Comparison of ENCODE assay signal across 8 cellular contexts in genomic region chr17:5437721-5438317, GRCh38. TPM values are rescaled to one million over a fixed set of nuclear protein-coding genes. Genes with fewer than 3 reads are reported as not detected.
A peak's percentile ranks its signal among the peaks of the same experiment; 100 is the strongest.
DNase-seq lines count a peak whose midpoint lies in the region; ATAC-seq, FAIRE-seq and TF ChIP-seq lines count a peak whose summit lies in the region.

No MANE protein-coding gene starts in this region.

- intact Hi-C loops in Panc1 (cut with micrococcal nuclease; ENCODE audit: unreplicated experiment) (no loop called here), endothelial cell of umbilical vein (cut with micrococcal nuclease) (loop anchor here (2.0 kb wide), 2 partner anchors 31 to 241 kb away; partner anchors contain the start of gene DHX33), ovary (cut with DNase I) (no loop called here)

- TF ChIP-seq EP300 in ovary (IDR thresholded peaks at IDR 0.05) = no peak

- ATAC-seq in DND-41 (ENCODE audit: insufficient read depth, low read depth) (no peak), Panc1 (no peak), GM18873 (IDR thresholded peaks at IDR 0.05; ENCODE audit: low FRiP score, unreplicated experiment) (no peak), GM21737 (IDR thresholded peaks at IDR 0.05; ENCODE audit: unreplicated experiment) (no peak)

- DNase-seq in DND-41 (no peak), Panc1 (ENCODE audit: low read depth, low spot score) (no peak), endothelial cell of umbilical vein (ENCODE audit: low read depth, low spot score) (no peak), ovary (no peak), HuH-7.5 (ENCODE audit: low spot score) (no peak), nucleus accumbens (lab: John Stamatoyannopoulos, UW) (no peak)

- POLR2A ChIA-PET in Panc1 (lab: Charles Lee) (no interaction called here), endothelial cell of umbilical vein (lab: Charles Lee) (no interaction called here)

- H3K9ac ChIP-seq in DND-41 (ENCODE audit: low read depth, low read length) (peak overlapping the region; percentile 82), endothelial cell of umbilical vein (replicated peaks; ENCODE audit: extremely low read depth, insufficient read depth, low read length) (peak overlapping the region; percentile 64)

- 0 out of 2 replicates have a peak overlapping the region, but pooled peaks have one; percentile 80 for H2AFZ ChIP-seq in DND-41 (ENCODE audit: low read depth, low read length)
- no peak overlapping the region for H2AFZ ChIP-seq in endothelial cell of umbilical vein (ENCODE audit: low read depth, low read length)

- peak; percentile 63 for FAIRE-seq in endothelial cell of umbilical vein (lab: Jason Lieb, UNC)

- 44 to 52% (median 46%) methylated on average over 5 of the region's 5 CpGs for WGBS in ovary, 3 donors

- H3K4me3 ChIP-seq in DND-41 (ENCODE audit: low read depth in 1 of 2, low read length in 2 of 2) (peak overlapping the region; percentile 55 to 84), Panc1 (ENCODE audit: low read depth in 2 of 2, low read length in 2 of 2) (peak overlapping the region; percentile 87 to 94), endothelial cell of umbilical vein (replicated peaks in 1 of 3; ENCODE audit: insufficient read depth in 1 of 3, low read depth in 1 of 3, low read length in 3 of 3) (peak overlapping the region; percentile 64 to 94 (median 68)), ovary (peak overlapping the region; percentile 75)

- H3K4me2 ChIP-seq in DND-41 (ENCODE audit: insufficient read depth, low read length) = peak overlapping the region; percentile 82
- H3K4me2 ChIP-seq in endothelial cell of umbilical vein (ENCODE audit: insufficient read depth, low read length) = peak overlapping the region; percentile 97

- peak overlapping the region; percentile 91 for H3K27ac ChIP-seq in DND-41 (ENCODE audit: low read length)
- peak overlapping the region; percentile 95 for H3K27ac ChIP-seq in Panc1 (ENCODE audit: low read length)
- H3K27ac ChIP-seq in endothelial cell of umbilical vein (ENCODE audit: insufficient read depth, low read depth, low read length) = peak overlapping the region; percentile 47
- H3K27ac ChIP-seq in ovary = no peak overlapping the region

- peaks cover 56% of the 10 kb centered on the region for H3K79me2 ChIP-seq in DND-41 (ENCODE audit: insufficient read depth, low read length)
- H3K79me2 ChIP-seq in endothelial cell of umbilical vein (ENCODE audit: control insufficient read depth, insufficient read depth, low read length) = peaks cover 28% of the 10 kb centered on the region

- H3K9me3 ChIP-seq in DND-41 (ENCODE audit: insufficient read depth, low read length, severe bottlenecking) (no peaks in the 10 kb centered on the region), Panc1 (ENCODE audit: control insufficient read depth, insufficient read depth, low read depth, low read length) (no peaks in the 10 kb centered on the region), endothelial cell of umbilical vein (replicated peaks; ENCODE audit: control insufficient read depth, insufficient read depth, low read length) (no peaks in the 10 kb centered on the region), ovary (no peaks in the 10 kb centered on the region)

- dilution Hi-C loops in endothelial cell of umbilical vein (cut with MboI; ENCODE audit: extremely low pct_ligation_motif_present, low sequenced_read_pairs) = no loop called here

- TF ChIP-seq CTCF in DND-41 (IDR thresholded peaks at IDR 0.05; ENCODE audit: borderline replicate concordance, extremely low read depth, low read length, poor library complexity, severe bottlenecking) (no peak), Panc1 (IDR thresholded peaks at IDR 0.05) (no peak), endothelial cell of umbilical vein (IDR thresholded peaks at IDR 0.05; ENCODE audit: extremely low read depth in 1 of 2, insufficient read depth in 1 of 2, low read depth in 1 of 2, low read length in 2 of 2) (no peak), ovary (IDR thresholded peaks at IDR 0.05) (no peak)

- BruUV-seq in Panc1 (replicated peaks; lab: Mats Ljungman, UMichigan) (TSS peak; percentile 72), endothelial cell of umbilical vein (replicated peaks; lab: Mats Ljungman, UMichigan) (no TSS peak)

- H3K9me1 ChIP-seq in endothelial cell of umbilical vein (replicated peaks; ENCODE audit: control insufficient read depth, extremely low read depth, insufficient read depth, low read length) = no peaks in the 10 kb centered on the region

- H3K36me3 ChIP-seq in DND-41 (ENCODE audit: insufficient read depth, low read length) = peaks cover 61% of the 10 kb centered on the region
- peaks cover 23% of the 10 kb centered on the region for H3K36me3 ChIP-seq in Panc1 (ENCODE audit: control insufficient read depth, insufficient read depth, low read length)
- peaks cover 12 to 19% of the 10 kb centered on the region in 2 experiments for H3K36me3 ChIP-seq in endothelial cell of umbilical vein (ENCODE audit: control insufficient read depth in 2 of 2, extremely low read depth in 1 of 2, insufficient read depth in 2 of 2, low read length in 2 of 2)
- no peaks in the 10 kb centered on the region for H3K36me3 ChIP-seq in ovary

- CTCF ChIA-PET in Panc1 (lab: Charles Lee) (no interaction called here), endothelial cell of umbilical vein (lab: Charles Lee) (interaction anchor here (3.3 kb wide), 1 partner anchor 189 kb away, joined by 41 read pairs; no protein-coding TSS in a partner anchor)

- TF ChIP-seq POLR2A in endothelial cell of umbilical vein (IDR thresholded peaks at IDR 0.05; ENCODE audit: low read depth, low read length) (no peak), ovary (IDR thresholded peaks at IDR 0.05) (no peak)

- H4K20me1 ChIP-seq in DND-41 (ENCODE audit: insufficient read depth, low read length) = peaks cover 25% of the 10 kb centered on the region
- H4K20me1 ChIP-seq in endothelial cell of umbilical vein (replicated peaks; ENCODE audit: control insufficient read depth, extremely low read depth, insufficient read depth, low read length) = no peaks in the 10 kb centered on the region

- H3K27me3 ChIP-seq in DND-41 (ENCODE audit: insufficient read depth, low read length, poor library complexity) (no peaks in the 10 kb centered on the region), Panc1 (ENCODE audit: control insufficient read depth, insufficient read depth, low read length) (no peaks in the 10 kb centered on the region), endothelial cell of umbilical vein (ENCODE audit: control insufficient read depth in 2 of 2, insufficient read depth in 2 of 2, low read length in 2 of 2) (no peaks in the 10 kb centered on the region), ovary (no peaks in the 10 kb centered on the region)

- in situ Hi-C loops in Panc1 (cut with HindIII; ENCODE audit: low pct_unique_long_range_greater_than_20kb, low sequenced_read_pairs) = no loop called here

- H3K4me1 ChIP-seq in DND-41 (ENCODE audit: insufficient read depth, low read length) (peaks cover 38% of the 10 kb centered on the region), Panc1 (ENCODE audit: control insufficient read depth, insufficient read depth, low read length) (peaks cover 5% of the 10 kb centered on the region; the same call in 1 of the 2 replicates), endothelial cell of umbilical vein (ENCODE audit: control insufficient read depth, extremely low read depth, insufficient read depth, low read length) (peaks cover 17% of the 10 kb centered on the region), ovary (ENCODE audit: insufficient read depth) (peaks cover 2% of the 10 kb centered on the region)

RNA-seq across cellular contexts. Expression of gene C1QBP, which starts 1.1 kb away (rescaled TPM):
- total RNA-seq in Panc1 (2021; ENCODE audit: unreplicated experiment) = 225 TPM
- polyA plus RNA-seq in Panc1 (2012; ENCODE audit: insufficient read length) = 249 TPM
- 201 and 218 TPM in 2 replicates for total RNA-seq in endothelial cell of umbilical vein
- 110 and 144 TPM in 2 replicates for polyA plus RNA-seq in endothelial cell of umbilical vein
- 170 and 194 TPM in 2 replicates for polyA plus RNA-seq in endothelial cell of umbilical vein (2011; cell fraction: cytosol; rRNA removed)
- polyA plus RNA-seq in endothelial cell of umbilical vein (2011; cell fraction: nucleus; rRNA removed) = 90.9 and 155 TPM in 2 replicates
- polyA plus RNA-seq in endothelial cell of umbilical vein (2012) = 238 and 364 TPM in 2 replicates
- polyA minus RNA-seq in endothelial cell of umbilical vein = 83.2 and 92.9 TPM in 2 replicates
- 250 TPM for polyA minus RNA-seq in endothelial cell of umbilical vein (2011; cell fraction: cytosol; rRNA and poly(A)+ RNA removed)
- 20.0 and 29.6 TPM in 2 replicates for polyA minus RNA-seq in endothelial cell of umbilical vein (2011; cell fraction: nucleus; rRNA and poly(A)+ RNA removed)
- total RNA-seq in ovary = 10 to 100 TPM; 58.1 to 96.9 (median 73.2) TPM
- polyA plus RNA-seq in ovary = 100 to 1,000 TPM in 1 of 2 donors, 10 to 100 TPM in 1; 73.6 to 192 TPM

RNA-seq across cellular contexts. Expression of gene RPAIN, which starts 17.8 kb away (rescaled TPM):
- total RNA-seq in Panc1 (2021; ENCODE audit: unreplicated experiment) (36.7 TPM), endothelial cell of umbilical vein (55.9 and 56.5 TPM in 2 replicates), ovary (10 to 100 TPM; 26.5 to 46.7 (median 34.1) TPM)
- polyA plus RNA-seq in Panc1 (2012; ENCODE audit: insufficient read length) = 34.5 TPM
- polyA plus RNA-seq in endothelial cell of umbilical vein (36.1 and 39.3 TPM in 2 replicates), ovary (10 to 100 TPM; 28.9 to 45.0 TPM)
- polyA plus RNA-seq in endothelial cell of umbilical vein (2011; cell fraction: cytosol; rRNA removed) = 44.2 and 53.9 TPM in 2 replicates
- polyA plus RNA-seq in endothelial cell of umbilical vein (2011; cell fraction: nucleus; rRNA removed) = 83.3 and 94.8 TPM in 2 replicates
- 40.5 and 58.9 TPM in 2 replicates for polyA plus RNA-seq in endothelial cell of umbilical vein (2012)
- 37.0 and 40.8 TPM in 2 replicates for polyA minus RNA-seq in endothelial cell of umbilical vein
- 17.1 TPM for polyA minus RNA-seq in endothelial cell of umbilical vein (2011; cell fraction: cytosol; rRNA and poly(A)+ RNA removed)
- 39.0 and 55.4 TPM in 2 replicates for polyA minus RNA-seq in endothelial cell of umbilical vein (2011; cell fraction: nucleus; rRNA and poly(A)+ RNA removed)

RNA-seq across cellular contexts. Expression of gene NUP88, which starts 18.4 kb away (rescaled TPM):
- 50.5 TPM for total RNA-seq in Panc1 (2021; ENCODE audit: unreplicated experiment)
- polyA plus RNA-seq in Panc1 (2012; ENCODE audit: insufficient read length) = 51.2 TPM
- 87.4 and 95.8 TPM in 2 replicates for total RNA-seq in endothelial cell of umbilical vein
- 50.9 and 52.5 TPM in 2 replicates for polyA plus RNA-seq in endothelial cell of umbilical vein
- polyA plus RNA-seq in endothelial cell of umbilical vein (2011; cell fraction: cytosol; rRNA removed) = 82.1 and 85.3 TPM in 2 replicates
- 71.3 and 83.8 TPM in 2 replicates for polyA plus RNA-seq in endothelial cell of umbilical vein (2011; cell fraction: nucleus; rRNA removed)
- polyA plus RNA-seq in endothelial cell of umbilical vein (2012) = 58.0 and 90.2 TPM in 2 replicates
- 72.8 and 98.6 TPM in 2 replicates for polyA minus RNA-seq in endothelial cell of umbilical vein
- 90.5 TPM for polyA minus RNA-seq in endothelial cell of umbilical vein (2011; cell fraction: cytosol; rRNA and poly(A)+ RNA removed)
- 64.0 and 71.0 TPM in 2 replicates for polyA minus RNA-seq in endothelial cell of umbilical vein (2011; cell fraction: nucleus; rRNA and poly(A)+ RNA removed)
- 10 to 100 TPM; 36.5 to 77.7 (median 42.3) TPM for total RNA-seq in ovary
- polyA plus RNA-seq in ovary = 10 to 100 TPM; 31.7 to 43.5 TPM

RNA-seq across cellular contexts. Expression of gene DHX33, which starts 31.0 kb away (rescaled TPM):
- 31.0 TPM for total RNA-seq in Panc1 (2021; ENCODE audit: unreplicated experiment)
- polyA plus RNA-seq in Panc1 (2012; ENCODE audit: insufficient read length) = 26.8 TPM
- total RNA-seq in endothelial cell of umbilical vein = 24.4 and 25.3 TPM in 2 replicates
- 14.2 and 16.8 TPM in 2 replicates for polyA plus RNA-seq in endothelial cell of umbilical vein
- polyA plus RNA-seq in endothelial cell of umbilical vein (2011; cell fraction: cytosol; rRNA removed) = 13.3 and 14.0 TPM in 2 replicates
- 27.3 and 29.6 TPM in 2 replicates for polyA plus RNA-seq in endothelial cell of umbilical vein (2011; cell fraction: nucleus; rRNA removed)
- polyA plus RNA-seq in endothelial cell of umbilical vein (2012) = 20.1 and 26.0 TPM in 2 replicates
- polyA minus RNA-seq in endothelial cell of umbilical vein = 32.7 and 34.3 TPM in 2 replicates
- 26.2 TPM for polyA minus RNA-seq in endothelial cell of umbilical vein (2011; cell fraction: cytosol; rRNA and poly(A)+ RNA removed)
- 13.7 and 18.7 TPM in 2 replicates for polyA minus RNA-seq in endothelial cell of umbilical vein (2011; cell fraction: nucleus; rRNA and poly(A)+ RNA removed)
- 10 to 100 TPM in 5 of 7 donors, 1 to 10 TPM in 2; 4.9 to 15.1 (median 10.9) TPM for total RNA-seq in ovary
- 1 to 10 TPM; 5.2 to 8.5 TPM for polyA plus RNA-seq in ovary

RNA-seq across cellular contexts. Expression of gene DERL2, which starts 48.2 kb away (rescaled TPM):
- total RNA-seq in Panc1 (2021; ENCODE audit: unreplicated experiment) = 59.7 TPM
- polyA plus RNA-seq in Panc1 (2012; ENCODE audit: insufficient read length) = 48.8 TPM
- total RNA-seq in endothelial cell of umbilical vein = 72.4 and 84.5 TPM in 2 replicates
- 84.7 and 117 TPM in 2 replicates for polyA plus RNA-seq in endothelial cell of umbilical vein
- 79.6 and 88.7 TPM in 2 replicates for polyA plus RNA-seq in endothelial cell of umbilical vein (2011; cell fraction: cytosol; rRNA removed)
- 79.3 and 94.5 TPM in 2 replicates for polyA plus RNA-seq in endothelial cell of umbilical vein (2011; cell fraction: nucleus; rRNA removed)
- 77.4 and 94.8 TPM in 2 replicates for polyA plus RNA-seq in endothelial cell of umbilical vein (2012)
- polyA minus RNA-seq in endothelial cell of umbilical vein = 47.2 and 48.8 TPM in 2 replicates
- 57.2 TPM for polyA minus RNA-seq in endothelial cell of umbilical vein (2011; cell fraction: cytosol; rRNA and poly(A)+ RNA removed)
- 34.2 and 41.7 TPM in 2 replicates for polyA minus RNA-seq in endothelial cell of umbilical vein (2011; cell fraction: nucleus; rRNA and poly(A)+ RNA removed)
- 10 to 100 TPM; 15.1 to 68.6 (median 51.2) TPM for total RNA-seq in ovary
- 10 to 100 TPM; 35.4 to 57.3 TPM for polyA plus RNA-seq in ovary

Comparison
In these comparisons a context has a peak if more than half of its experiments do, and no peak if none do; other contexts are left out.
1. H3K27ac ChIP-seq: peak in DND-41 (single experiment), Panc1 (single experiment) and endothelial cell of umbilical vein (single experiment); none in ovary (0 of 2).
2. Peak in every context shown above with its lines, with median percentiles within 50 percentile points of each other: H3K4me3 ChIP-seq.